In genomic region chr5:126443374-126443851, GRCh38 we compare ENCODE assay signal across 8 cellular contexts. TPM values are rescaled to one million over a fixed set of nuclear protein-coding genes. Genes with fewer than 3 reads are reported as not detected.
A peak's percentile ranks its signal among the peaks of the same experiment; 100 is the strongest.
DNase-seq lines count a peak whose midpoint lies in the region; ATAC-seq and TF ChIP-seq lines count a peak whose summit lies in the region.

No MANE protein-coding gene starts in this region.

- no peaks in the 10 kb centered on the region for H3K27me3 ChIP-seq in tibial artery
- H3K27me3 ChIP-seq in prostate gland (replicated peaks; ENCODE audit: insufficient read depth): no peaks in the 10 kb centered on the region

- TF ChIP-seq CTCF in tibial artery (IDR thresholded peaks at IDR 0.05) (no peak), prostate gland (IDR thresholded peaks at IDR 0.05) (no peak)

- H3K9me3 Mint-ChIP-seq in immature natural killer cell: no peaks in the 10 kb centered on the region

- H3K27ac Mint-ChIP-seq in immature natural killer cell: peak overlapping the region; percentile 10 to 77 (median 42)

- TF ChIP-seq POLR2A in prostate gland (IDR thresholded peaks at IDR 0.05): no peak

- H3K27me3 Mint-ChIP-seq in immature natural killer cell (ENCODE audit: low read depth in 3 of 3): peaks cover under 1 to 2% (median 2%) of the 10 kb centered on the region in 3 donors

- peaks cover 0 to 32% (median 13%) of the 10 kb centered on the region in 4 donors for H3K4me1 ChIP-seq in tibial artery
- no peaks in the 10 kb centered on the region for H3K4me1 ChIP-seq in prostate gland (replicated peaks)

- DNase-seq in immature natural killer cell (no peak), NCI-H524 treated with DMSO at 0.1 percent for 48 hours (lab: John Stamatoyannopoulos, UW) (no peak), T1000 (lab: John Stamatoyannopoulos, UW) (no peak), tibial artery (no peak), prostate gland (ENCODE audit: low spot score) (no peak)

- H3K36me3 ChIP-seq in tibial artery (peaks cover 10 to 28% (median 16%) of the 10 kb centered on the region in 3 donors), prostate gland (no peaks in the 10 kb centered on the region)

- intact Hi-C loops in tibial artery (cut with DNase I; ENCODE audit: low total_unique reads) (no loop called here), prostate gland (cut with DNase I) (no loop called here)

- H3K27ac ChIP-seq in tibial artery (no peak overlapping the region), prostate gland (no peak overlapping the region)

- ATAC-seq in GM18517 (IDR thresholded peaks at IDR 0.05; ENCODE audit: unreplicated experiment) (peak; percentile 92), GM21515 (IDR thresholded peaks at IDR 0.05; ENCODE audit: unreplicated experiment) (peak; percentile 96), HG03432 (IDR thresholded peaks at IDR 0.05; ENCODE audit: unreplicated experiment) (peak; percentile 91)

- H3K36me3 Mint-ChIP-seq in immature natural killer cell: peaks cover 0 to 6% (median 2%) of the 10 kb centered on the region in 3 donors

- no peak overlapping the region for H3K4me3 ChIP-seq in tibial artery
- no peak overlapping the region for H3K4me3 ChIP-seq in prostate gland

- H3K4me1 Mint-ChIP-seq in immature natural killer cell: peaks cover 31 to 38% of the 10 kb centered on the region in 2 donors

- no peaks in the 10 kb centered on the region for H3K9me3 ChIP-seq in tibial artery
- H3K9me3 ChIP-seq in prostate gland: no peaks in the 10 kb centered on the region

- WGBS in prostate gland: 66% methylated on average over 2 of the region's 2 CpGs

- no peak overlapping the region for H3K4me3 Mint-ChIP-seq in immature natural killer cell

RNA-seq across cellular contexts. Expression of gene GRAMD2B, which starts 20.2 kb away (rescaled TPM):
- polyA plus RNA-seq in immature natural killer cell: 10 to 100 TPM in 1 of 3 donors, 1 to 10 TPM in 2; 1.4 to 10.3 (median 4.4) TPM
- 10 to 100 TPM; 32.1 to 34.4 TPM for total RNA-seq in prostate gland
